37 cellular contexts compared by ENCODE assay signal in the genomic region with DNA sequence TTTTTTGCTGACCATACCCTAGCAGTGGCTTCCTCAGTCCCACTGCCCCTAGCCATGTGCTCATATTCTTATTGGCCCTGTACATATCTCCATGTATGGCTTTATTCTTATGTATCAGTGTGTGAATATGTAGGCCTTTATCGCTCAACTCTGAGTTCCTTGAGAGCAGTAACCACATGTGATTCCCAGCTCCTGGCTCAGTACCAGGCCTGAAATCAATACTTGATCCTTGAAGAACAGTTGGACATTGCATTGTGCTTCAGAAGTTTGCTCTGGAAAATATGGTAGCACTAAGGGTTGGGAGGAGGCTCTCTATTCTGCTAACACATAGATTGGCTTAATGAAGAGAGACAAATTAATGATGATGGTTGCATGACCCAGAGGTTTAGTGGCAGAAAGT.
A peak's percentile ranks its signal among the peaks of the same experiment; 100 is the strongest.
DNase-seq lines count a peak whose midpoint lies in the region; ATAC-seq, FAIRE-seq and TF ChIP-seq lines count a peak whose summit lies in the region.
"Had no signal": no experiment of that assay in that cellular context is flagged by ENCODE, and none has a peak within 500 bp of the region (broad histone marks: within the 10 kb centered on the region; RNA-seq: fewer than 3 reads in every experiment).

No MANE protein-coding gene starts in this region.

- H3K4me3 ChIP-seq in body of pancreas (no peak overlapping the region), mesendoderm (ENCODE audit: low read length) (no peak overlapping the region), pancreas (no peak overlapping the region)
- H3K4me3 ChIP-seq: A549; BLaER1; BLaER1 treated with 17β-estradiol and CSF1 and Interleukin-3, amounts not matched to agents 10 nM and 100 nM had no signal

- CTCF ChIA-PET in activated naive CD4-positive, alpha-beta T cell treated with anti-CD3 and anti-CD28 coated beads, Interleukin-2, amount 10 ng/mL, durations not matched to agents 7 days and 5 days (lab: Charles Lee), result no interaction called here

- intact Hi-C loops in body of pancreas (cut with DNase I), result no loop called here
- intact Hi-C loops in pancreas (cut with DNase I), result no loop called here

- H3K4me1 Mint-ChIP-seq in activated naive CD4-positive, alpha-beta T cell treated with anti-CD3 and anti-CD28 coated beads, Interleukin-2, amount 10 ng/mL, durations not matched to agents 7 days and 5 days, result no peaks in the 10 kb centered on the region
- H3K4me1 Mint-ChIP-seq: B cell; CD14-positive monocyte; CD4-positive, alpha-beta memory T cell; CD4-positive, CD25-positive, alpha-beta regulatory T cell; CD8-positive, alpha-beta memory T cell had no signal

- H2BK5ac ChIP-seq in mesendoderm (ENCODE audit: low read length), result no peak overlapping the region

- no peak for FAIRE-seq in pancreas (lab: Jason Lieb, UNC)
- FAIRE-seq: A204.1, A549, D721Med had no signal

- peaks cover 4% of the 10 kb centered on the region for H3K9me3 Mint-ChIP-seq in activated naive CD4-positive, alpha-beta T cell treated with anti-CD3 and anti-CD28 coated beads, Interleukin-2, amount 10 ng/mL, durations not matched to agents 7 days and 5 days
- H3K9me3 Mint-ChIP-seq: CD4-positive, alpha-beta T cell; CD8-positive, alpha-beta T cell had no signal

- H3K27ac Mint-ChIP-seq in activated naive CD4-positive, alpha-beta T cell treated with anti-CD3 and anti-CD28 coated beads, Interleukin-2, amount 10 ng/mL, durations not matched to agents 7 days and 5 days, result no peak overlapping the region
- H3K27ac Mint-ChIP-seq: B cell; CD14-positive monocyte; CD4-positive, alpha-beta memory T cell; CD4-positive, alpha-beta T cell; CD4-positive, CD25-positive, alpha-beta regulatory T cell; CD8-positive, alpha-beta memory T cell; CD8-positive, alpha-beta T cell had no signal

- DNase-seq in body of pancreas, result peak; percentile 55 to 73 (median 64)
- no peak for DNase-seq in mesendoderm
- peak; percentile 65 for DNase-seq in mucosa of gallbladder (ENCODE audit: low spot score)
- peak in 4 of 6 donors; percentile 40 to 64 (median 54) for DNase-seq in pancreas
- no peak for DNase-seq in NCI-H1436 (lab: John Stamatoyannopoulos, UW)
- DNase-seq in activated CD8-positive, alpha-beta memory T cell treated with anti-CD3 and anti-CD28 coated beads for 24 hours, result no peak
- DNase-seq in activated naive CD4-positive, alpha-beta T cell treated with anti-CD3 and anti-CD28 coated beads, Interleukin-2, amount 10 ng/mL, durations not matched to agents 7 days and 5 days, result no peak
- DNase-seq: 8988T; ACHN; AML-193; BE2C; C1 segment of cervical spinal cord; Caco-2; Calu3; CD4-positive, alpha-beta memory T cell; CD4-positive, alpha-beta T cell; CD4-positive, CD25-positive, alpha-beta regulatory T cell; CD8-positive, alpha-beta memory T cell; CD8-positive, alpha-beta T cell; COR-L47; DMS 273 treated with DMSO at 0.1 percent for 48 hours; DMS153; DMS53; DMS79; DMS79 treated with DMSO at 0.1 percent for 48 hours; DND-41; EL had no signal

- no peak overlapping the region for H3K23ac ChIP-seq in mesendoderm (ENCODE audit: low read length)

- no peak overlapping the region for H3K4me3 Mint-ChIP-seq in activated naive CD4-positive, alpha-beta T cell treated with anti-CD3 and anti-CD28 coated beads, Interleukin-2, amount 10 ng/mL, durations not matched to agents 7 days and 5 days
- H3K4me3 Mint-ChIP-seq: B cell; CD14-positive monocyte; CD4-positive, alpha-beta memory T cell; CD4-positive, alpha-beta T cell; CD4-positive, CD25-positive, alpha-beta regulatory T cell; CD8-positive, alpha-beta memory T cell; CD8-positive, alpha-beta T cell had no signal

- H2BK120ac ChIP-seq in mesendoderm (ENCODE audit: low read depth, low read length), result no peak overlapping the region

- no peak overlapping the region for H3K4me2 ChIP-seq in mesendoderm (ENCODE audit: low read length)
- H3K4me2 ChIP-seq: A549; BLaER1; BLaER1 treated with 17β-estradiol and CSF1 and Interleukin-3, amounts not matched to agents 10 nM and 100 nM had no signal

- no peaks in the 10 kb centered on the region for H3K27me3 Mint-ChIP-seq in activated naive CD4-positive, alpha-beta T cell treated with anti-CD3 and anti-CD28 coated beads, Interleukin-2, amount 10 ng/mL, durations not matched to agents 7 days and 5 days
- H3K27me3 Mint-ChIP-seq: B cell; CD4-positive, CD25-positive, alpha-beta regulatory T cell had no signal

- H2AK5ac ChIP-seq in mesendoderm (ENCODE audit: low read length), result no peak overlapping the region

- no peak overlapping the region for H3K56ac ChIP-seq in mesendoderm (ENCODE audit: low read length)

- TF ChIP-seq CTCF in body of pancreas (IDR thresholded peaks at IDR 0.05), result no peak
- TF ChIP-seq CTCF in pancreas (IDR thresholded peaks at IDR 0.05), result no peak

- H4K5ac ChIP-seq in mesendoderm (ENCODE audit: low read length), result no peak overlapping the region

- no peak for TF ChIP-seq POLR2A in body of pancreas (IDR thresholded peaks at IDR 0.05)

- H3K36me3 ChIP-seq in body of pancreas (replicated peaks in 1 of 2; ENCODE audit: insufficient read depth in 1 of 2, low read depth in 2 of 2) (no peaks in the 10 kb centered on the region), mesendoderm (ENCODE audit: control insufficient read depth, insufficient read depth, low read length) (no peaks in the 10 kb centered on the region), pancreas (no peaks in the 10 kb centered on the region)
- H3K36me3 ChIP-seq: BE2C; BLaER1; BLaER1 treated with 17β-estradiol and CSF1 and Interleukin-3, amounts not matched to agents 10 nM and 100 nM had no signal

- no peaks in the 10 kb centered on the region for H3K79me1 ChIP-seq in mesendoderm (ENCODE audit: low read length)

- no peaks in the 10 kb centered on the region for H3K36me3 Mint-ChIP-seq in activated naive CD4-positive, alpha-beta T cell treated with anti-CD3 and anti-CD28 coated beads, Interleukin-2, amount 10 ng/mL, durations not matched to agents 7 days and 5 days
- H3K36me3 Mint-ChIP-seq: CD14-positive monocyte; CD4-positive, alpha-beta memory T cell; CD4-positive, CD25-positive, alpha-beta regulatory T cell; CD8-positive, alpha-beta memory T cell; CD8-positive, alpha-beta T cell had no signal

- H4K8ac ChIP-seq in mesendoderm (ENCODE audit: low read depth, low read length), result no peak overlapping the region

- H3K9me3 ChIP-seq in body of pancreas (no peaks in the 10 kb centered on the region), pancreas (no peaks in the 10 kb centered on the region)
- H3K9me3 ChIP-seq: A549; BE2C; BLaER1; BLaER1 treated with 17β-estradiol and CSF1 and Interleukin-3, amounts not matched to agents 10 nM and 100 nM; Caco-2 had no signal

- peak overlapping the region; percentile 4 for H3K4ac ChIP-seq in mesendoderm (ENCODE audit: low read depth, low read length)

- H2BK15ac ChIP-seq in mesendoderm (replicated peaks; ENCODE audit: low read depth), result no peak overlapping the region

- H3K27ac ChIP-seq in body of pancreas, result no peak overlapping the region
- H3K27ac ChIP-seq in mesendoderm (ENCODE audit: low read depth, low read length), result no peak overlapping the region
- no peak overlapping the region for H3K27ac ChIP-seq in pancreas
- H3K27ac ChIP-seq: 22Rv1; A549; BLaER1; BLaER1 treated with 17β-estradiol and CSF1 and Interleukin-3, amounts not matched to agents 10 nM and 100 nM; C4-2B had no signal

- no peaks in the 10 kb centered on the region for H3K27me3 ChIP-seq in body of pancreas
- no peaks in the 10 kb centered on the region for H3K27me3 ChIP-seq in mesendoderm (ENCODE audit: insufficient read depth, low read length, poor library complexity)
- no peaks in the 10 kb centered on the region for H3K27me3 ChIP-seq in pancreas
- H3K27me3 ChIP-seq: BE2C; BLaER1; BLaER1 treated with 17β-estradiol and CSF1 and Interleukin-3, amounts not matched to agents 10 nM and 100 nM had no signal

- no peaks in the 10 kb centered on the region for H3K79me2 ChIP-seq in mesendoderm (ENCODE audit: control insufficient read depth, insufficient read depth, low read length)

- H3K4me1 ChIP-seq in body of pancreas, result peaks cover 8% of the 10 kb centered on the region
- no peaks in the 10 kb centered on the region for H3K4me1 ChIP-seq in mesendoderm (ENCODE audit: control insufficient read depth, low read depth, low read length)
- no peaks in the 10 kb centered on the region for H3K4me1 ChIP-seq in pancreas
- H3K4me1 ChIP-seq: A549; BE2C; BLaER1; BLaER1 treated with 17β-estradiol and CSF1 and Interleukin-3, amounts not matched to agents 10 nM and 100 nM; Caco-2 had no signal

- ATAC-seq in body of pancreas (peak; percentile 64), pancreas (peak; percentile 60 to 89 (median 74)), GM21381 (IDR thresholded peaks at IDR 0.05; ENCODE audit: unreplicated experiment) (no peak)
- ATAC-seq: A549; CD8-positive, alpha-beta T cell had no signal

- H3K9ac ChIP-seq in mesendoderm (ENCODE audit: low read length), result no peak overlapping the region
- H3K9ac ChIP-seq: BLaER1; BLaER1 treated with 17β-estradiol and CSF1 and Interleukin-3, amounts not matched to agents 10 nM and 100 nM had no signal

- 32 to 42% methylated on average over 1 of the region's 1 CpG for WGBS in body of pancreas, 2 donors
- no CpG with 5 or more reads among the region's 1 CpG for WGBS in mesendoderm (ENCODE audit: extremely low coverage, insufficient coverage, low lambda C conversion rate)
- 38 to 54% methylated on average over 1 of the region's 1 CpG for WGBS in pancreas, 2 donors

- H3K18ac ChIP-seq in mesendoderm (ENCODE audit: low read length), result no peak overlapping the region

Comparison
In these comparisons a context has a peak if more than half of its experiments do, and no peak if none do; other contexts are left out.
1. DNase-seq: peak in body of pancreas (4 of 4), mucosa of gallbladder (single experiment) and pancreas (4 of 6); none in mesendoderm (single experiment), NCI-H1436 (single experiment), activated CD8-positive, alpha-beta memory T cell treated with anti-CD3 and anti-CD28 coated beads for 24 hours (single experiment) and activated naive CD4-positive, alpha-beta T cell treated with anti-CD3 and anti-CD28 coated beads, Interleukin-2, amount 10 ng/mL, durations not matched to agents 7 days and 5 days (single experiment).